ENCODE assay signal across 8 cellular contexts in genomic region chr14:32078030-32078793, GRCh38. TPM values are rescaled to one million over a fixed set of nuclear protein-coding genes. Genes with fewer than 3 reads are reported as not detected.
A peak's percentile ranks its signal among the peaks of the same experiment; 100 is the strongest.
DNase-seq lines count a peak whose midpoint lies in the region; ATAC-seq and TF ChIP-seq lines count a peak whose summit lies in the region.

No MANE protein-coding gene starts in this region.

- no peaks in the 10 kb centered on the region for H3K9me3 Mint-ChIP-seq in chondrocyte (ENCODE audit: low read depth)

- no peak for TF ChIP-seq CTCF in chondrocyte (IDR thresholded peaks at IDR 0.05)

- DNase-seq in activated CD8-positive, alpha-beta memory T cell treated with anti-CD3 and anti-CD28 coated beads, Interleukin-2, amount 50 U/mL, for 4 hours, result peak; percentile 17
- DNase-seq in activated CD8-positive, alpha-beta memory T cell treated with anti-CD3 and anti-CD28 coated beads for 24 hours, result no peak
- peak; percentile 32 for DNase-seq in RPMI8226
- no peak for DNase-seq in chondrocyte (ENCODE audit: low spot score)
- DNase-seq in left colon, result peak; percentile 36 to 60
- no peak for DNase-seq in KG1 (lab: John Stamatoyannopoulos, UW)

- intact Hi-C loops in left colon (cut with DNase I, micrococcal nuclease), result loop anchor here in 1 of 2 donors (5.0 to 10.0 kb wide), 3 partner anchors 124 to 397 kb away; partner anchors contain the start of genes RNU6-7 and RNU6-8

- H3K27me3 ChIP-seq in HUES48 (ENCODE audit: control insufficient read depth, insufficient read depth, low read length) (no peaks in the 10 kb centered on the region), stomach smooth muscle (ENCODE audit: control insufficient read depth in 1 of 2, insufficient read depth in 2 of 2, low read length in 2 of 2) (no peaks in the 10 kb centered on the region)

- peak overlapping the region; percentile 98 for H3K4me3 Mint-ChIP-seq in chondrocyte (ENCODE audit: unreplicated experiment)

- H3K36me3 Mint-ChIP-seq in chondrocyte (ENCODE audit: low read depth), result no peaks in the 10 kb centered on the region

- ATAC-seq in left colon, result peak; percentile 21

- H3K27me3 Mint-ChIP-seq in chondrocyte (ENCODE audit: low read depth), result no peaks in the 10 kb centered on the region

- H3K4me3 ChIP-seq in HUES48 (ENCODE audit: low read depth, low read length) (peak overlapping the region; percentile 78), stomach smooth muscle (ENCODE audit: low read length in 2 of 2) (peak overlapping the region; percentile 89 to 90)

- H3K9me3 ChIP-seq in HUES48 (ENCODE audit: control insufficient read depth, insufficient read depth, low read length) (no peaks in the 10 kb centered on the region), stomach smooth muscle (ENCODE audit: control insufficient read depth in 2 of 2, low read length in 2 of 2) (no peaks in the 10 kb centered on the region)

- peaks cover 57% of the 10 kb centered on the region for H3K4me1 Mint-ChIP-seq in chondrocyte (ENCODE audit: low read depth)

- H3K4me1 ChIP-seq in HUES48 (ENCODE audit: control insufficient read depth, insufficient read depth, low read length) (peaks cover 39% of the 10 kb centered on the region), stomach smooth muscle (ENCODE audit: control insufficient read depth, insufficient read depth, low read length) (peaks cover 7% of the 10 kb centered on the region)

- H3K27ac ChIP-seq in HUES48 (ENCODE audit: low read depth, low read length), result peak overlapping the region; percentile 95
- H3K27ac ChIP-seq in stomach smooth muscle (ENCODE audit: low read length), result peak overlapping the region; percentile 92

- no peaks in the 10 kb centered on the region for H3K36me3 ChIP-seq in HUES48 (ENCODE audit: control insufficient read depth, insufficient read depth, low read length)
- no peaks in the 10 kb centered on the region for H3K36me3 ChIP-seq in stomach smooth muscle (ENCODE audit: control insufficient read depth in 2 of 2, insufficient read depth in 2 of 2, low read length in 2 of 2)

- peak overlapping the region; percentile 95 for H3K27ac Mint-ChIP-seq in chondrocyte (ENCODE audit: unreplicated experiment)

- peak overlapping the region; percentile 91 for H3K9ac ChIP-seq in HUES48 (ENCODE audit: low read depth, low read length)
- peak overlapping the region; percentile 81 to 90 for H3K9ac ChIP-seq in stomach smooth muscle (ENCODE audit: low read length in 2 of 2)

RNA-seq across cellular contexts. Expression of gene ARHGAP5, which starts 1.1 kb away (rescaled TPM):
- total RNA-seq in chondrocyte (82.8 to 88.0 TPM (median 87.0 TPM) in 3 replicates), left colon (100 to 1,000 TPM; 110 to 133 TPM)

Comparison
In these comparisons a context has a peak if more than half of its experiments do, and no peak if none do; other contexts are left out.
1. DNase-seq: peak in activated CD8-positive, alpha-beta memory T cell treated with anti-CD3 and anti-CD28 coated beads, Interleukin-2, amount 50 U/mL, for 4 hours (single experiment), RPMI8226 (single experiment) and left colon (2 of 2); none in activated CD8-positive, alpha-beta memory T cell treated with anti-CD3 and anti-CD28 coated beads for 24 hours (single experiment), chondrocyte (single experiment) and KG1 (single experiment).